ENCODE assay signal across 8 cellular contexts in genomic region chr2:46187112-46187618, GRCh38.
DNase-seq lines count a peak whose midpoint lies in the region; ATAC-seq and TF ChIP-seq lines count a peak whose summit lies in the region.

No MANE protein-coding gene starts in this region.

- intact Hi-C loops in Panc1 (cut with micrococcal nuclease; ENCODE audit: unreplicated experiment): no loop called here
- intact Hi-C loops in A673 (cut with micrococcal nuclease; ENCODE audit: unreplicated experiment): no loop called here

- H3K9me3 ChIP-seq in Panc1 (ENCODE audit: control insufficient read depth, insufficient read depth, low read depth, low read length): no peaks in the 10 kb centered on the region
- H3K9me3 ChIP-seq in endodermal cell (ENCODE audit: control insufficient read depth, low read length): no peaks in the 10 kb centered on the region
- no peaks in the 10 kb centered on the region for H3K9me3 ChIP-seq in A673 (ENCODE audit: low read depth, low read length, poor library complexity, severe bottlenecking)

- H3K4me3 ChIP-seq in Panc1 (ENCODE audit: low read depth in 2 of 2, low read length in 2 of 2) (no peak overlapping the region), endodermal cell (ENCODE audit: low read length) (no peak overlapping the region), rectal smooth muscle tissue (ENCODE audit: low read length) (peak overlapping the region; percentile 50), A673 (ENCODE audit: low read depth, low read length, poor library complexity, severe bottlenecking) (no peak overlapping the region)

- peak; percentile 76 for ATAC-seq in GM18502 (IDR thresholded peaks at IDR 0.05; ENCODE audit: poor library complexity, unreplicated experiment)
- ATAC-seq in Panc1: peak; percentile 42; the same call in 1 of the 2 replicates

- H3K27ac ChIP-seq in Panc1 (ENCODE audit: low read length) (no peak overlapping the region), endodermal cell (ENCODE audit: low read depth, low read length) (no peak overlapping the region), rectal smooth muscle tissue (ENCODE audit: low read depth, low read length) (peak overlapping the region; percentile 91), A673 (ENCODE audit: low read depth, low read length, poor library complexity, severe bottlenecking) (no peak overlapping the region)

- POLR2A ChIA-PET in Panc1 (lab: Charles Lee) (no interaction called here), A673 (lab: Charles Lee; ENCODE audit: low non-redundant PET) (no interaction called here)

- in situ Hi-C loops in Panc1 (cut with HindIII; ENCODE audit: low pct_unique_long_range_greater_than_20kb, low sequenced_read_pairs): no loop called here

- H3K4me3 Mint-ChIP-seq in HFFc6 (peak overlapping the region; percentile 83), endodermal cell (no peak overlapping the region), glutamatergic neuron (ENCODE audit: unreplicated experiment) (no peak overlapping the region)

- H3K9me3 Mint-ChIP-seq in HFFc6 (no peaks in the 10 kb centered on the region), endodermal cell (no peaks in the 10 kb centered on the region), glutamatergic neuron (ENCODE audit: unreplicated experiment) (peaks cover 3% of the 10 kb centered on the region)

- H3K27ac Mint-ChIP-seq in HFFc6: peak overlapping the region; percentile 92
- H3K27ac Mint-ChIP-seq in endodermal cell: no peak overlapping the region
- no peak overlapping the region for H3K27ac Mint-ChIP-seq in glutamatergic neuron (ENCODE audit: unreplicated experiment)

- H3K36me3 Mint-ChIP-seq in HFFc6 (ENCODE audit: low read depth): peaks cover 22% of the 10 kb centered on the region
- no peaks in the 10 kb centered on the region for H3K36me3 Mint-ChIP-seq in endodermal cell (ENCODE audit: low read depth)
- H3K36me3 Mint-ChIP-seq in glutamatergic neuron (ENCODE audit: unreplicated experiment): no peaks in the 10 kb centered on the region

- 94 to 100% methylated on average over 5 to 6 of the region's 6 CpGs for WGBS in endodermal cell (ENCODE audit: insufficient coverage in 1 of 2, insufficient read length in 1 of 2), 2 experiments

- CTCF ChIA-PET in Panc1 (lab: Charles Lee) (no interaction called here), A673 (lab: Charles Lee) (no interaction called here)

- TF ChIP-seq CTCF in HFFc6 (IDR thresholded peaks at IDR 0.05) (no peak), Panc1 (IDR thresholded peaks at IDR 0.05) (no peak), endodermal cell (conservative IDR thresholded peaks at IDR 0.05) (no peak), A673 (conservative IDR thresholded peaks at IDR 0.05; ENCODE audit: low read depth, low read length) (no peak), glutamatergic neuron (IDR thresholded peaks at IDR 0.05; ENCODE audit: partially characterized antibody, unreplicated experiment) (no peak)

- peaks cover 25% of the 10 kb centered on the region for H3K4me1 Mint-ChIP-seq in HFFc6 (ENCODE audit: low read depth)
- H3K4me1 Mint-ChIP-seq in endodermal cell: no peaks in the 10 kb centered on the region
- H3K4me1 Mint-ChIP-seq in glutamatergic neuron (ENCODE audit: low read depth, unreplicated experiment): no peaks in the 10 kb centered on the region

- H3K9ac ChIP-seq in endodermal cell (ENCODE audit: extremely low read depth, low read length, poor library complexity, severe bottlenecking): no peak overlapping the region
- H3K9ac ChIP-seq in rectal smooth muscle tissue (ENCODE audit: low read length): no peak overlapping the region

- H3K4me1 ChIP-seq in Panc1 (ENCODE audit: control insufficient read depth, insufficient read depth, low read length) (0 out of 2 replicates have a peak, but pooled peaks cover 2% of the 10 kb centered on the region), endodermal cell (ENCODE audit: control insufficient read depth, insufficient read depth, low read length) (no peaks in the 10 kb centered on the region), rectal smooth muscle tissue (ENCODE audit: control insufficient read depth, insufficient read depth, low read length) (peaks cover 15% of the 10 kb centered on the region), A673 (ENCODE audit: insufficient read depth, low read length, poor library complexity, severe bottlenecking) (peaks cover 4% of the 10 kb centered on the region)

- BruUV-seq in Panc1 (replicated peaks; lab: Mats Ljungman, UMichigan) (no TSS peak), A673 (replicated peaks; lab: Mats Ljungman, UMichigan) (no TSS peak)

- H3K36me3 ChIP-seq in Panc1 (ENCODE audit: control insufficient read depth, insufficient read depth, low read length) (no peaks in the 10 kb centered on the region), endodermal cell (ENCODE audit: control insufficient read depth, insufficient read depth, low read length) (no peaks in the 10 kb centered on the region), rectal smooth muscle tissue (ENCODE audit: control insufficient read depth, insufficient read depth, low read length) (peaks cover 4% of the 10 kb centered on the region), A673 (ENCODE audit: insufficient read depth, low read length, poor library complexity, severe bottlenecking) (no peaks in the 10 kb centered on the region)

- no peaks in the 10 kb centered on the region for H3K27me3 ChIP-seq in Panc1 (ENCODE audit: control insufficient read depth, insufficient read depth, low read length)
- no peaks in the 10 kb centered on the region for H3K27me3 ChIP-seq in endodermal cell (ENCODE audit: control insufficient read depth, insufficient read depth, low read length, poor library complexity, severe bottlenecking)
- H3K27me3 ChIP-seq in rectal smooth muscle tissue (ENCODE audit: control insufficient read depth, insufficient read depth, low read length): no peaks in the 10 kb centered on the region
- no peaks in the 10 kb centered on the region for H3K27me3 ChIP-seq in A673 (replicated peaks; ENCODE audit: insufficient read depth, low read depth, low read length, poor library complexity)

- DNase-seq in HFFc6 (peak; percentile 73), Panc1 (ENCODE audit: low read depth, low spot score) (no peak), endodermal cell (peak; percentile 38), iPS-NIHi11 (ENCODE audit: low spot score) (no peak), A673 (ENCODE audit: low spot score) (no peak), glutamatergic neuron (no peak)

- no peaks in the 10 kb centered on the region; the same call in 1 of the 2 replicates for H3K27me3 Mint-ChIP-seq in HFFc6 (ENCODE audit: insufficient read depth)
- H3K27me3 Mint-ChIP-seq in endodermal cell (ENCODE audit: insufficient read depth): peaks cover 2% of the 10 kb centered on the region
- no peaks in the 10 kb centered on the region for H3K27me3 Mint-ChIP-seq in glutamatergic neuron (ENCODE audit: unreplicated experiment)

Comparison
In these comparisons a context has a peak if more than half of its experiments do, and no peak if none do; other contexts are left out.
1. DNase-seq: peak in HFFc6 (single experiment) and endodermal cell (single experiment); none in Panc1 (single experiment), iPS-NIHi11 (single experiment), A673 (single experiment) and glutamatergic neuron (single experiment).